In the genomic region with DNA sequence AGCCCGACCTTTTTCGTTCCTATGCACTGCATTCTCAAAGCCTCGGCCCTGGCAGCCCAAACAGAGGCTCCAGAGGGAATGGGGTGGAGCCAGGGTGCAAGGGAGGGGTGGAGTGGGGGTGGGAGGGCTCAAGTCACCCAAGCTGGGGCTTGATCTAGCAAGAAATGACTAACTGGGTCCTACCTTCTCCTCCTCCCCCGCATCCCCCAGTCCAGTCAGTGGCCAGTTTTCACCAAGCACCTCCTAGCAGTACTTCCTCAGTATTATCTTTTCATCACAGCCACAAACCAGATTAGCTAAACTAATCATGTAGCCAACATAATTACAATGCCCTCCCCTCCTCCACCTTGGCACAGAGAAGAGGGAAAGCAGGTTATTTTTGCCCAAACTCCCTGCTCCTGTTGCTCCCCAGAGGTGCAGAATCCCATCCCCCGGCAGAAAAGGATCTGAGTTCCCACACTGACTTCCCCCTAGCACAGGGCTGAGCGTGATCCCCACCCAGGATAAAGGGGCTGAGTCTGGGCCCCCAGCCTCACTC, we compare ENCODE assay signal across 6 cellular contexts. TPM values are rescaled to one million over a fixed set of nuclear protein-coding genes. Genes with fewer than 3 reads are reported as not detected.
DNase-seq lines count a peak whose midpoint lies in the region; TF ChIP-seq lines count a peak whose summit lies in the region.

No MANE protein-coding gene starts in this region.

- no peak for TF ChIP-seq CTCF in fibroblast of the aortic adventitia (IDR thresholded peaks at IDR 0.05; ENCODE audit: insufficient read depth, low read length)
- TF ChIP-seq CTCF in thyroid gland (IDR thresholded peaks at IDR 0.05): no peak

- no peaks in the 10 kb centered on the region for H3K27me3 ChIP-seq in thyroid gland

- H3K27ac ChIP-seq in thyroid gland: peak overlapping the region; percentile 90 to 98 (median 95)

- intact Hi-C loops in thyroid gland (cut with DNase I): no loop called here

- H3K4me3 ChIP-seq in fibroblast of the aortic adventitia (ENCODE audit: low read depth, low read length) (no peak overlapping the region), thyroid gland (replicated peaks in 1 of 3) (peak overlapping the region in 1 of 3 donors; percentile 83)

- no peaks in the 10 kb centered on the region for H3K36me3 ChIP-seq in thyroid gland

- TF ChIP-seq POLR2A in thyroid gland (IDR thresholded peaks at IDR 0.05): peak in 1 of 2 donors; percentile 14

- DNase-seq in DMS 273 (lab: John Stamatoyannopoulos, UW; ENCODE audit: unreplicated experiment) (peak; percentile 28), DMS 273 treated with DMSO at 0.1 percent for 48 hours (lab: John Stamatoyannopoulos, UW) (no peak), fibroblast of the aortic adventitia (ENCODE audit: low read depth) (peak; percentile 32), thyroid gland (peak; percentile 73 to 75), activated T-cell treated with anti-CD3 and anti-CD28 coated beads for 4 hours (no peak), NCI-H345 treated with DMSO at 0.1 percent for 48 hours (lab: John Stamatoyannopoulos, UW; ENCODE audit: unreplicated experiment) (no peak)

- WGBS in thyroid gland, 2 donors: 22 to 36% methylated on average over 6 of the region's 6 CpGs

- H3K4me1 ChIP-seq in thyroid gland: peaks cover 62 to 80% of the 10 kb centered on the region in 2 donors

- H3K9me3 ChIP-seq in thyroid gland: no peaks in the 10 kb centered on the region

RNA-seq across cellular contexts. Expression of a gene that starts 2.2 kb away (rescaled TPM):
- total RNA-seq in fibroblast of the aortic adventitia (ENCODE audit: low replicate concordance) (4.7 and 8.9 TPM in 2 replicates), thyroid gland (100 to 1,000 TPM; 127 to 356 (median 250) TPM)

RNA-seq across cellular contexts. Expression of a gene that starts 27.5 kb away (rescaled TPM):
- 30.2 and 35.5 TPM in 2 replicates for total RNA-seq in fibroblast of the aortic adventitia (ENCODE audit: low replicate concordance)
- total RNA-seq in thyroid gland: 10 to 100 TPM; 24.5 to 59.2 (median 34.9) TPM

RNA-seq across cellular contexts. Expression of a gene that starts 28.5 kb away (rescaled TPM):
- total RNA-seq in fibroblast of the aortic adventitia (ENCODE audit: low replicate concordance) (187 and 270 TPM in 2 replicates), thyroid gland (10 to 100 TPM; 42.2 to 75.3 (median 60.4) TPM)

RNA-seq across cellular contexts. Expression of a gene that starts 49.8 kb away (rescaled TPM):
- total RNA-seq in fibroblast of the aortic adventitia (ENCODE audit: low replicate concordance): under 0.01 TPM in 1 of 2 replicates, not detected in the other
- total RNA-seq in thyroid gland: 10 to 100 TPM in 1 of 4 donors, 1 to 10 TPM in 2, under 1 TPM in 1; 0.94 to 12.7 (median 1.9) TPM

RNA-seq across cellular contexts. Expression of a gene that starts 51.8 kb away (rescaled TPM):
- total RNA-seq in fibroblast of the aortic adventitia (ENCODE audit: low replicate concordance) (38.5 and 93.2 TPM in 2 replicates), thyroid gland (100 to 1,000 TPM in 2 of 4 donors, 10 to 100 TPM in 2; 97.3 to 132 (median 110) TPM)

Comparison
In these comparisons a context has a peak if more than half of its experiments do, and no peak if none do; other contexts are left out.
1. DNase-seq: peak in DMS 273 (single experiment), fibroblast of the aortic adventitia (single experiment) and thyroid gland (2 of 2); none in DMS 273 treated with DMSO at 0.1 percent for 48 hours (single experiment), activated T-cell treated with anti-CD3 and anti-CD28 coated beads for 4 hours (single experiment) and NCI-H345 treated with DMSO at 0.1 percent for 48 hours (single experiment).
2. RNA of a gene that starts 2.2 kb away (total RNA-seq): 127 to 356 TPM in thyroid gland; 4.7 to 8.9 TPM in fibroblast of the aortic adventitia; every median in the first group is over 10 times any median in the second.